ENCODE assay signal across 18 cellular contexts in genomic region chr10:29720149-29720548, GRCh38.
A peak's percentile ranks its signal among the peaks of the same experiment; 100 is the strongest.
DNase-seq lines count a peak whose midpoint lies in the region; ATAC-seq, FAIRE-seq and TF ChIP-seq lines count a peak whose summit lies in the region.
"Had no signal": no experiment of that assay in that cellular context is flagged by ENCODE, and none has a peak within 500 bp of the region (broad histone marks: within the 10 kb centered on the region; RNA-seq: fewer than 3 reads in every experiment).

No MANE protein-coding gene starts in this region.

- no peaks in the 10 kb centered on the region for H4K20me1 ChIP-seq in HepG2 (ENCODE audit: insufficient read depth, low read length)

- peak overlapping the region; percentile 46 for H2BK5ac ChIP-seq in trophoblast cell (ENCODE audit: low read depth, low read length, poor library complexity)

- H3K79me2 ChIP-seq in HepG2 (ENCODE audit: insufficient read depth, low read length) (peaks cover 8% of the 10 kb centered on the region), trophoblast cell (ENCODE audit: control insufficient read depth, insufficient read depth, low read length, poor library complexity) (peaks cover 15% of the 10 kb centered on the region)

- H3K27ac ChIP-seq in HepG2 (ENCODE audit: extremely low read length, insufficient read depth, low read length): no peak overlapping the region
- no peak overlapping the region for H3K27ac ChIP-seq in right lobe of liver
- H3K27ac ChIP-seq in trophoblast cell (ENCODE audit: low read depth, low read length): no peak overlapping the region
- no peak overlapping the region for H3K27ac ChIP-seq in esophagus muscularis mucosa (replicated peaks in 1 of 4)
- H3K27ac ChIP-seq: 22Rv1; BLaER1 treated with 17β-estradiol and CSF1 and Interleukin-3, amounts not matched to agents 10 nM and 100 nM; C4-2B had no signal

- CTCF ChIA-PET in HepG2 (lab: Yijun Ruan, JAX; ENCODE audit: low intra/inter-chr PET ratio, low total read pairs): no interaction called here

- no peak overlapping the region for H3K4me3 ChIP-seq in HepG2 (replicated peaks in 1 of 3; ENCODE audit: insufficient read depth in 1 of 3, low read depth in 2 of 3, low read length in 3 of 3)
- no peak overlapping the region for H3K4me3 ChIP-seq in right lobe of liver
- no peak overlapping the region for H3K4me3 ChIP-seq in trophoblast cell (ENCODE audit: low read depth, low read length)
- H3K4me3 ChIP-seq in esophagus muscularis mucosa: no peak overlapping the region
- H3K4me3 ChIP-seq: BLaER1 treated with 17β-estradiol and CSF1 and Interleukin-3, amounts not matched to agents 10 nM and 100 nM had no signal

- H3K23ac ChIP-seq in trophoblast cell (ENCODE audit: low read length): no peak overlapping the region

- TF ChIP-seq CTCF in HepG2 (CRISPR knock-in tag; IDR thresholded peaks at IDR 0.05) (no peak), right lobe of liver (IDR thresholded peaks at IDR 0.05) (no peak), esophagus muscularis mucosa (IDR thresholded peaks at IDR 0.05) (no peak)

- H3K27me3 ChIP-seq in HepG2 (ENCODE audit: control insufficient read depth in 1 of 2, insufficient read depth in 2 of 2, low read length in 2 of 2) (no peaks in the 10 kb centered on the region), right lobe of liver (no peaks in the 10 kb centered on the region), trophoblast cell (ENCODE audit: insufficient read depth, low read length) (no peaks in the 10 kb centered on the region), esophagus muscularis mucosa (no peaks in the 10 kb centered on the region)
- H3K27me3 ChIP-seq: BLaER1 treated with 17β-estradiol and CSF1 and Interleukin-3, amounts not matched to agents 10 nM and 100 nM had no signal

- H3K14ac ChIP-seq in trophoblast cell (ENCODE audit: low read length): no peak overlapping the region

- H2BK12ac ChIP-seq in trophoblast cell (ENCODE audit: low read length): no peak overlapping the region

- no TSS peak for BruUV-seq in HepG2 (replicated peaks; lab: Mats Ljungman, UMichigan)

- FAIRE-seq in HepG2 (lab: Jason Lieb, UNC): no peak
- FAIRE-seq in RCC 7860 (lab: Jason Lieb, UNC): peak; percentile 48
- FAIRE-seq: D721Med, GM12891 had no signal

- H3K4me1 ChIP-seq in HepG2 (ENCODE audit: insufficient read depth, low read length): peaks cover 11% of the 10 kb centered on the region
- peaks cover 0 to 4% (median 2%) of the 10 kb centered on the region in 4 donors for H3K4me1 ChIP-seq in right lobe of liver
- peaks cover 3 to 8% of the 10 kb centered on the region in 2 experiments for H3K4me1 ChIP-seq in trophoblast cell (ENCODE audit: control insufficient read depth in 1 of 2, insufficient read depth in 2 of 2, low read length in 2 of 2)
- peaks cover 6 to 71% (median 66%) of the 10 kb centered on the region in 4 donors for H3K4me1 ChIP-seq in esophagus muscularis mucosa

- DNase-seq in HepG2 (ENCODE audit: low spot score) (no peak), right lobe of liver (no peak), RCC 7860 (ENCODE audit: low spot score) (no peak), trophoblast cell (no peak), esophagus muscularis mucosa (ENCODE audit: extremely low spot score) (no peak)
- DNase-seq: ACHN; Caco-2; Calu3; CD4-positive, alpha-beta T cell; CD8-positive, alpha-beta T cell; DMS79 treated with DMSO at 0.1 percent for 48 hours; GF-D8 had no signal

- TF ChIP-seq EP300 in HepG2 (IDR thresholded peaks at IDR 0.05; ENCODE audit: low read depth in 2 of 2, low read length in 2 of 2) (no peak), HepG2 (CRISPR knock-in tag; IDR thresholded peaks at IDR 0.05; ENCODE audit: borderline replicate concordance) (no peak), esophagus muscularis mucosa (IDR thresholded peaks at IDR 0.05) (no peak)

- no peak overlapping the region for H4K12ac ChIP-seq in trophoblast cell (ENCODE audit: low read depth, low read length)

- H3K36me3 ChIP-seq in HepG2 (replicated peaks in 1 of 2; ENCODE audit: control insufficient read depth in 1 of 2, insufficient read depth in 2 of 2, low read length in 2 of 2): no peaks in the 10 kb centered on the region
- H3K36me3 ChIP-seq in right lobe of liver: no peaks in the 10 kb centered on the region
- H3K36me3 ChIP-seq in trophoblast cell (ENCODE audit: control insufficient read depth in 1 of 2, insufficient read depth in 2 of 2, low read length in 2 of 2): peaks cover 0 to 5% of the 10 kb centered on the region in 2 experiments
- no peaks in the 10 kb centered on the region for H3K36me3 ChIP-seq in esophagus muscularis mucosa

- ATAC-seq in HepG2: no peak
- no peak for ATAC-seq in right lobe of liver
- no peak for ATAC-seq in GM21786 (IDR thresholded peaks at IDR 0.05; ENCODE audit: unreplicated experiment)
- ATAC-seq: CD8-positive, alpha-beta T cell had no signal

- H3K4me2 ChIP-seq in HepG2 (ENCODE audit: low read depth, low read length): no peak overlapping the region
- no peak overlapping the region for H3K4me2 ChIP-seq in trophoblast cell (ENCODE audit: low read length)
- H3K4me2 ChIP-seq: BLaER1 treated with 17β-estradiol and CSF1 and Interleukin-3, amounts not matched to agents 10 nM and 100 nM had no signal

- no peak for TF ChIP-seq RAD21 in HepG2 (CRISPR knock-in tag; IDR thresholded peaks at IDR 0.05)

- H3K9ac ChIP-seq in HepG2 (ENCODE audit: insufficient read depth, low read depth, low read length) (no peak overlapping the region), trophoblast cell (ENCODE audit: low read length) (no peak overlapping the region)
- H3K9ac ChIP-seq: BLaER1 treated with 17β-estradiol and CSF1 and Interleukin-3, amounts not matched to agents 10 nM and 100 nM had no signal

- H2BK120ac ChIP-seq in trophoblast cell (ENCODE audit: insufficient read depth, low read length, poor library complexity): peak overlapping the region; percentile 53

- H4K91ac ChIP-seq in trophoblast cell (ENCODE audit: low read depth, low read length): peak overlapping the region; percentile 77

- POLR2A ChIA-PET in HepG2 (lab: Yijun Ruan, JAX): no interaction called here

- peaks cover 19% of the 10 kb centered on the region for H3K9me3 ChIP-seq in HepG2 (ENCODE audit: low read length)
- H3K9me3 ChIP-seq in right lobe of liver: peaks cover 0 to 4% (median 0%) of the 10 kb centered on the region in 4 donors
- H3K9me3 ChIP-seq in trophoblast cell (ENCODE audit: insufficient read depth, low read depth, low read length): peaks cover 3% of the 10 kb centered on the region
- peaks cover 0 to 9% (median 4%) of the 10 kb centered on the region in 4 donors for H3K9me3 ChIP-seq in esophagus muscularis mucosa

- TF ChIP-seq POLR2A in HepG2 (IDR thresholded peaks at IDR 0.05; ENCODE audit: insufficient read depth in 1 of 2, low read depth in 2 of 2, low read length in 2 of 2) (no peak), right lobe of liver (IDR thresholded peaks at IDR 0.05) (no peak), esophagus muscularis mucosa (IDR thresholded peaks at IDR 0.05; ENCODE audit: low read depth) (no peak)

- H2AFZ ChIP-seq in HepG2 (ENCODE audit: low read length) (no peak overlapping the region), trophoblast cell (ENCODE audit: insufficient read depth, low read length, poor library complexity) (no peak overlapping the region)

- peak overlapping the region; percentile 84 for H3K18ac ChIP-seq in trophoblast cell (ENCODE audit: low read length)

- in situ Hi-C loops in HepG2 (cut with HindIII; ENCODE audit: extremely low pct_ligation_motif_present, low pct_unique_long_range_greater_than_20kb): no loop called here

- H4K8ac ChIP-seq in trophoblast cell (ENCODE audit: low read depth, low read length): no peak overlapping the region

- H2AK5ac ChIP-seq in trophoblast cell (ENCODE audit: low read length): no peak overlapping the region

- intact Hi-C loops in HepG2 (cut with micrococcal nuclease; ENCODE audit: unreplicated experiment) (no loop called here), right lobe of liver (cut with DNase I) (no loop called here), esophagus muscularis mucosa (cut with DNase I) (no loop called here)

- H3K79me1 ChIP-seq in trophoblast cell (ENCODE audit: low read length): peaks cover 4% of the 10 kb centered on the region

- H3K4ac ChIP-seq in trophoblast cell (ENCODE audit: low read depth, low read length): peak overlapping the region; percentile 83

TF ChIP-seq in HepG2, 621 proteins besides CTCF, POLR2A, EP300 and RAD21:
- TF ChIP-seq EEA1 (CRISPR knock-in tag; IDR thresholded peaks at IDR 0.05; ENCODE audit: borderline replicate concordance): no peak
- TF ChIP-seq ZNF616 (CRISPR knock-in tag; IDR thresholded peaks at IDR 0.05; ENCODE audit: low read depth): no peak
- TF ChIP-seq ZFP1 (CRISPR knock-in tag; IDR thresholded peaks at IDR 0.05): peak; percentile 98
